In the genomic region with DNA sequence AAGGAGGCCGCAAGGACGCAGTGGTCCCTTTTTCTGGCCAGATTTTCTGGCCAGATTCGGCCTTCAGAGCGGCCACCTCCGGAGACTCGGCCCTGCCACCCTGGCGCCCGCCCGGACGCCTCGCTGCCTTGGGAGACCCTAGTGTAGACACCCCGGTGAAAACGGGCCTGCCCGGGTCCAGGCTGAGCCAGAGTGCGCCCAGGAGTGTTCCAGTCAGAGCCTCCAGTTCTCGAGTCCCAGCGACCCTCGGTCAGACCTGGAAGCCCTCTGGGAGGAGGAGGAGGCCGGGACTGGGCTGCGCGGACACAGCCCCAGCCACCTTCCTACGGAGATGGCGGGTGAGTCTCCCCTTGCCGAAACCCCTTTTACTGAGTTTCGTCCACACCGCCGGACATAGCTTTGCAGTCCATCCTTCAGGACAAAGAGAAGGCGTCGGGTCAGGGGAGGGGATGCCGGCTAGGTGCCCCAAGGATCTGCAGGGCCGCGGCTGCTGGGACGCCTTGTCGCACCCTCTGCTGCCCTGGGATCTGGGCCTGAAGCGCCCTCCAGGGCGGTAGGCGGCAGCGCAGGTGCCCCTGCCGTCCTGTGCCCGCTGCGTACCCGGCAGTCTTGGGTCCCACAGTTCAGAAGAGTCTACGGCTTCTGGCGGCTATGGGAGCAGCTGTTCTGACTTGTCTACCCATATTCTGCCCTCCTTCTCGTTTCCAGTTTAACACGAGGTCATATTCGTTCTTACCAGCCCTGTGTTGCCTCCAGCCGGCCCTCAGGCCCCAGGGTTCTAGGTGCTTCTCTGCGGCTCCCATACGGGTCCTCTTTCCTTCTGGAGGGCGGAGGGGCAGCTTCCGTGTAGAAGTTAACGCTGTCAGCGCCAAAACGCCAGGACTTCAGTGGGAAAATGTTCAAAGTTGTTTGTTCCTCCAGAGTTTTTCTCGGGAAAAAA, we compare ENCODE assay signal across 22 cellular contexts.
DNase-seq lines count a peak whose midpoint lies in the region; FAIRE-seq and TF ChIP-seq lines count a peak whose summit lies in the region.
"Had no signal": no experiment of that assay in that cellular context is flagged by ENCODE, and none has a peak within 500 bp of the region (broad histone marks: within the 10 kb centered on the region; RNA-seq: fewer than 3 reads in every experiment).

No MANE protein-coding gene starts in this region.

- intact Hi-C loops in kidney (cut with DNase I): no loop called here

- H3K36me3 ChIP-seq in kidney (ENCODE audit: control insufficient read depth in 1 of 2, insufficient read depth in 2 of 2, low read length in 2 of 2): no peaks in the 10 kb centered on the region

- H3K4me1 ChIP-seq in kidney (ENCODE audit: control insufficient read depth in 1 of 2, insufficient read depth in 1 of 2, low read depth in 1 of 2, low read length in 2 of 2): no peaks in the 10 kb centered on the region

- no peak overlapping the region for H3K27ac ChIP-seq in kidney (ENCODE audit: low read depth in 2 of 2, low read length in 2 of 2)

- H3K9me3 ChIP-seq in kidney (ENCODE audit: control insufficient read depth in 1 of 2, low read length in 2 of 2): no peaks in the 10 kb centered on the region

- TF ChIP-seq CTCF in kidney (IDR thresholded peaks at IDR 0.05; ENCODE audit: borderline replicate concordance, extremely low read depth, insufficient read depth): no peak

- H3K9ac ChIP-seq in kidney (ENCODE audit: low read length in 2 of 2): no peak overlapping the region

- no peak overlapping the region for H3K4me3 ChIP-seq in kidney (ENCODE audit: low read length in 2 of 2)

- DNase-seq in AG08396 (ENCODE audit: low spot score) (peak; percentile 2), GM03348 (ENCODE audit: low spot score) (peak; percentile 1), SW 1271 (lab: John Stamatoyannopoulos, UW) (peak; percentile 52 to 89), kidney (peak; percentile 67), NCI-H2227 treated with DMSO at 0.1 percent for 48 hours (lab: John Stamatoyannopoulos, UW) (no peak), activated T-cell treated with anti-CD3 and anti-CD28 coated beads for 4 hours (no peak), OCI-M1 (lab: John Stamatoyannopoulos, UW) (no peak)
- no peak for DNase-seq in stimulated activated CD8-positive, alpha-beta memory T cell treated with anti-CD3 and anti-CD28 coated beads, Interleukin-4, amount 100 ng/mL, for 48 hours
- DNase-seq: activated B cell treated with CpG ODN at 0.5 μM for 24 hours; activated CD4-positive, alpha-beta T cell treated with anti-CD3 and anti-CD28 coated beads, Interleukin-2, amount 50 U/mL, for 48 hours; effector CD8-positive, alpha-beta T cell; erythroblast; foreskin fibroblast; GOT3; KG1; midbrain; MM.1S; NCI-H1417; NCI-H2171; stimulated activated CD4-positive, alpha-beta T cell treated with anti-CD3 and anti-CD28 coated beads, Interleukin-2, amount 100 ng/mL, for 48 hours; stimulated activated naive CD4-positive, alpha-beta T cell; T-helper 9 cell had no signal

- no peak for FAIRE-seq in kidney (lab: Jason Lieb, UNC)

Comparison
In these comparisons a context has a peak if more than half of its experiments do, and no peak if none do; other contexts are left out.
1. DNase-seq: peak in AG08396 (single experiment), GM03348 (single experiment), SW 1271 (2 of 2) and kidney (single experiment); none in NCI-H2227 treated with DMSO at 0.1 percent for 48 hours (single experiment), activated T-cell treated with anti-CD3 and anti-CD28 coated beads for 4 hours (single experiment), OCI-M1 (single experiment) and stimulated activated CD8-positive, alpha-beta memory T cell treated with anti-CD3 and anti-CD28 coated beads, Interleukin-4, amount 100 ng/mL, for 48 hours (single experiment).